Comparison of ENCODE assay signal across 13 cellular contexts in the genomic region with DNA sequence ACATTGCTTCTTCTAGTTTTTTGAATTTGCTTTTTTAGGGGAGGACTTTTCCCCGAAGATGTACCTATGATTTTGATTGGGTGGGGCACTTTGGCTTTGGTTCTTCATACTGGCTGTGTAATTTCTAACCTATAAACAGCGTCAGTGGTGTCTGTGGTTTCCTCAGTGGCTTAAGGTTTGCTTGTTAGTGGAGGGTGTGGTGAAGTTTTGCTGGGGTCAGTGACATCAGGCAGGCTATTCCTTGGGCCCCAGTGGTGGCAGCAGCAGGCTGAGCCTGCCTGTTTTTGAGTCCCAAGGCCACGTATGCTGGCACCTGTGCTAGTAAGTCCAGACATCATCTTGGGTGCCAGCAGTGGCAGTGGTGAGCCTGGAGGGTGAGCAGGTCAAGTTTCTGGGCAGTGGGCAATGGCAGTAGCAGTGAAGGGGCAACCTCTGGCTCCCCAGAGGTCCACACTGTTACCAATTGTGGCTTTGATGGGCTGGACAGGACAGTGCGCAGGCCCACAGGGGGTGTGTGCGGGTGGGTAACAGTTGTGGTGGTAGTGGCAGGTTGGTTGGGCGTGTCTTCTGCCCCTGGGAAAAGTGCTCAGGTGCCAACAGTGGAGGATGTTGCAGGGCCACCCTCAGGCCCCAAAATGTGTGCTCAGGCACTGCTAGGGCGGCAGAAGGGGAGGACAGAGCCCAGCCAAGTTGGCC. TPM values are rescaled to one million over a fixed set of nuclear protein-coding genes. Genes with fewer than 3 reads are reported as not detected.
DNase-seq lines count a peak whose midpoint lies in the region; ATAC-seq and TF ChIP-seq lines count a peak whose summit lies in the region.
"Had no signal": no experiment of that assay in that cellular context is flagged by ENCODE, and none has a peak within 500 bp of the region (broad histone marks: within the 10 kb centered on the region; RNA-seq: fewer than 3 reads in every experiment).

No MANE protein-coding gene starts in this region.

- H3K4me3 ChIP-seq in sigmoid colon, result no peak overlapping the region
- H3K4me3 ChIP-seq: right lobe of liver had no signal

- H3K36me3 ChIP-seq in sigmoid colon, result peaks cover 0 to 16% (median 0%) of the 10 kb centered on the region in 4 donors

- DNase-seq in MV-4-11 (lab: John Stamatoyannopoulos, UW) (peak; percentile 49), mesothelial cell of epicardium (ENCODE audit: low spot score in 2 of 2, unreplicated experiment in 2 of 2) (no peak), germinal center (ENCODE audit: low spot score) (no peak), islet precursor cell (no peak), sigmoid colon (no peak)
- DNase-seq in stimulated activated CD4-positive, alpha-beta T cell treated with anti-CD3 and anti-CD28 coated beads, Interleukin-2, amount 100 ng/mL, for 48 hours, result no peak
- DNase-seq: NCI-H345, right lobe of liver had no signal

- TF ChIP-seq POLR2A in sigmoid colon (IDR thresholded peaks at IDR 0.05), result no peak

- ATAC-seq in GM18502 (IDR thresholded peaks at IDR 0.05; ENCODE audit: poor library complexity, unreplicated experiment), result peak; percentile 47
- ATAC-seq in GM21390 (IDR thresholded peaks at IDR 0.05; ENCODE audit: unreplicated experiment), result peak; percentile 59

- 87 to 95% methylated on average over 7 of the region's 7 CpGs for WGBS in sigmoid colon, 2 donors

- H3K27ac Mint-ChIP-seq in mesothelial cell of epicardium, result peak overlapping the region; percentile 22

- no peaks in the 10 kb centered on the region for H3K4me1 Mint-ChIP-seq in mesothelial cell of epicardium

- no peaks in the 10 kb centered on the region for H3K27me3 ChIP-seq in sigmoid colon
- H3K27me3 ChIP-seq: right lobe of liver had no signal

- H3K36me3 Mint-ChIP-seq in mesothelial cell of epicardium, result peaks cover 72% of the 10 kb centered on the region

- TF ChIP-seq EP300 in sigmoid colon (IDR thresholded peaks at IDR 0.05), result no peak

- intact Hi-C loops in sigmoid colon (cut with DNase I), result no loop called here

- no peak overlapping the region for H3K27ac ChIP-seq in sigmoid colon
- H3K27ac ChIP-seq: HL-60, right lobe of liver had no signal

- H3K9me3 Mint-ChIP-seq in mesothelial cell of epicardium, result peaks cover 23% of the 10 kb centered on the region

- TF ChIP-seq CTCF in mesothelial cell of epicardium (IDR thresholded peaks at IDR 0.05; ENCODE audit: unreplicated experiment) (no peak), sigmoid colon (IDR thresholded peaks at IDR 0.05) (peak in 1 of 4 experiments; percentile 9)

- no peaks in the 10 kb centered on the region for H3K9me3 ChIP-seq in sigmoid colon
- H3K9me3 ChIP-seq: right lobe of liver had no signal

- H3K27me3 Mint-ChIP-seq in mesothelial cell of epicardium (ENCODE audit: low read depth), result no peaks in the 10 kb centered on the region

- no peak overlapping the region for H3K4me3 Mint-ChIP-seq in mesothelial cell of epicardium
- H3K4me3 Mint-ChIP-seq: CD14-positive monocyte had no signal

- no peaks in the 10 kb centered on the region for H3K4me1 ChIP-seq in sigmoid colon
- H3K4me1 ChIP-seq: right lobe of liver had no signal

RNA-seq across cellular contexts. Expression of gene B3GALT2, which starts 54.9 kb away (rescaled TPM):
- total RNA-seq in mesothelial cell of epicardium (5.4 to 5.8 TPM (median 5.7 TPM) in 3 replicates), sigmoid colon (10 to 100 TPM in 1 of 4 donors, 1 to 10 TPM in 2, under 1 TPM in 1; 0.83 to 11.1 (median 3.3) TPM)
- polyA plus RNA-seq in sigmoid colon, result under 1 TPM; under 0.01 to 0.47 (median 0.46) TPM
- total RNA-seq: G401 had no signal
